12 cellular contexts compared by ENCODE assay signal in genomic region chr15:39438260-39438659, GRCh38.
"Had no signal": no experiment of that assay in that cellular context is flagged by ENCODE, and none has a peak within 500 bp of the region (broad histone marks: within the 10 kb centered on the region; RNA-seq: fewer than 3 reads in every experiment).

No MANE protein-coding gene starts in this region.

- H3K27ac ChIP-seq: cardiac muscle cell, thyroid gland had no signal

- DNase-seq: activated CD4-positive, alpha-beta memory T cell treated with anti-CD3 and anti-CD28 coated beads for 36 hours; activated CD4-positive, alpha-beta T cell treated with anti-CD3 and anti-CD28 coated beads for 1 hour; activated naive CD4-positive, alpha-beta T cell treated with Interleukin-2 at 50 U/mL for 16 hours; activated naive CD8-positive, alpha-beta T cell treated with anti-CD3 and anti-CD28 coated beads, Interleukin-2, amount 50 U/mL, for 24 hours; erythroblast; mesenchymal stem cell; nephron progenitor cell had no signal

- H3K27ac Mint-ChIP-seq: activated CD4-positive, alpha-beta memory T cell treated with anti-CD3 and anti-CD28 coated beads for 36 hours; activated naive CD8-positive, alpha-beta T cell treated with anti-CD3 and anti-CD28 coated beads, Interleukin-2, amount 50 U/mL, for 24 hours; activated T-helper 1 cell treated with anti-CD3 and anti-CD28 coated beads, Interleukin-12 subunit alpha, Interleukin-12 subunit beta, Interleukin-2, Interleukin-4 antibody, amounts not matched to agents 30 ng/mL and 10 ng/mL and 1 ng/mL, durations not matched to agents 14 hours and 24 hours and 36 hours; T-helper 2 cell treated with Interferon-gamma antibody and Interleukin-4, amounts not matched to agents 5 μg/mL and 100 μg/mL, for 36 hours had no signal

- H3K36me3 ChIP-seq: cardiac muscle cell, thyroid gland had no signal

- H3K9me3 Mint-ChIP-seq: activated CD4-positive, alpha-beta memory T cell treated with anti-CD3 and anti-CD28 coated beads for 36 hours; activated naive CD8-positive, alpha-beta T cell treated with anti-CD3 and anti-CD28 coated beads, Interleukin-2, amount 50 U/mL, for 24 hours; activated T-helper 1 cell treated with anti-CD3 and anti-CD28 coated beads, Interleukin-12 subunit alpha, Interleukin-12 subunit beta, Interleukin-2, Interleukin-4 antibody, amounts not matched to agents 30 ng/mL and 10 ng/mL and 1 ng/mL, durations not matched to agents 14 hours and 24 hours and 36 hours; T-helper 2 cell treated with Interferon-gamma antibody and Interleukin-4, amounts not matched to agents 5 μg/mL and 100 μg/mL, for 36 hours had no signal

- H3K9me3 ChIP-seq: thyroid gland had no signal

- H3K4me3 ChIP-seq: cardiac muscle cell, coronary artery, thyroid gland had no signal

- H3K4me3 Mint-ChIP-seq: activated CD4-positive, alpha-beta memory T cell treated with anti-CD3 and anti-CD28 coated beads for 36 hours; activated naive CD8-positive, alpha-beta T cell treated with anti-CD3 and anti-CD28 coated beads, Interleukin-2, amount 50 U/mL, for 24 hours; activated T-helper 1 cell treated with anti-CD3 and anti-CD28 coated beads, Interleukin-12 subunit alpha, Interleukin-12 subunit beta, Interleukin-2, Interleukin-4 antibody, amounts not matched to agents 30 ng/mL and 10 ng/mL and 1 ng/mL, durations not matched to agents 14 hours and 24 hours and 36 hours; nephron progenitor cell; T-helper 2 cell treated with Interferon-gamma antibody and Interleukin-4, amounts not matched to agents 5 μg/mL and 100 μg/mL, for 36 hours had no signal

- ATAC-seq: activated naive CD8-positive, alpha-beta T cell treated with anti-CD3 and anti-CD28 coated beads, Interleukin-2, amount 50 U/mL, for 24 hours had no signal

- H3K4me1 Mint-ChIP-seq: activated naive CD8-positive, alpha-beta T cell treated with anti-CD3 and anti-CD28 coated beads, Interleukin-2, amount 50 U/mL, for 24 hours had no signal

- H3K36me3 Mint-ChIP-seq: activated CD4-positive, alpha-beta memory T cell treated with anti-CD3 and anti-CD28 coated beads for 36 hours had no signal

- H3K27me3 ChIP-seq: cardiac muscle cell, thyroid gland had no signal
